ENCODE assay signal across 8 cellular contexts in the genomic region with DNA sequence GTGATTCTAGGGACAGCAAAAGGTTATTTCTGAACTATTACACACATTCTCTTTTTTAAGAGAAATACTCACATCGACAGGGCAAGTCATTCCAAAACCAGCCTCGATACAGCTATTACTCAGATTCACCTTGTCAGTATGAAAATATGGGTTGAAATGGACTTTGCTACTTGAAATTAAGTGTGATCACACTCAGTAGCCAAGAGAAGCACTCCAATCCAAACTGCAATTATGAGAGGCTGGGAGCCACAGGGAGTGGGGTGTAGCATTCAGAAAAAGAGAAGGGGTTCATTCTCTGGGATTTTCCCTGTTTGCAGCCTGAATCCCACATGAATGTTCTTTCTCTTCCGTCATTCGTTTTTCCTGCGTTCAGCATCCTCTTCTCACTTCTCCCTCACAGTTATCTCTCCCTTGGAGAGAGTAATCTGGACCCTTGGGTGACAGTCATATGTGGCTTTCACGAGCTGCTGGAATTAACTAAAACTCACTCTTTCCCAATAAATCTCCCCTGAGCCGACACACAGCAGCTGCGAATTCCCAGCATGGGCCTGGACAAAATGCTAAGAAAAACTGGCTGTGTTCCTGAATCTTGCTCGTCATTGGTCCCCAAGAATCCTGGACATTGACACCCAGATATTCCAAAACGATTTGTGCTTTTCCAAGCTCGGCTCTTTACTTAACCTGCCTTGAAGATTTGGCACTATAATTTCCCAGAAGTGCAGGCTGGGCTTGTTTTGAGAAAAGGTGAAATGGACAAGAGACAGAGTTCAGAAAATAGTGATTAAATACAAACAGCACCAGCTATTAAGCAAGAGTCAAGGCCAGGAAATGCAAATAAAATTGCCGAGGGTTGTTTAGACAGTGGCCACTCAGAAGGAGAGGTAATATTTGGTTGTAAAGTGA.
DNase-seq lines count a peak whose midpoint lies in the region; ATAC-seq lines count a peak whose summit lies in the region.

No MANE protein-coding gene starts in this region.

- peak overlapping the region in 7 of 8 donors; percentile 21 to 78 (median 63) for H3K4me3 Mint-ChIP-seq in naive B cell

- DNase-seq in CD1c-positive myeloid dendritic cell (ENCODE audit: extremely low spot score) (peak; percentile 62), naive B cell (no peak), NCI-H345 (lab: John Stamatoyannopoulos, UW) (no peak), RKO (ENCODE audit: low spot score) (no peak), NCI-H82 (lab: John Stamatoyannopoulos, UW) (no peak)
- peak in 1 of 2 donors; percentile 27 for DNase-seq in activated naive CD4-positive, alpha-beta T cell treated with anti-CD3 and anti-CD28 coated beads, Interleukin-2, amount 50 U/mL, for 72 hours (ENCODE audit: low spot score in 2 of 2)

- peaks cover 55 to 60% (median 57%) of the 10 kb centered on the region in 3 donors for H3K4me1 Mint-ChIP-seq in naive B cell

- no peaks in the 10 kb centered on the region for H3K27me3 Mint-ChIP-seq in naive B cell

- peak overlapping the region in 1 of 2 donors; percentile 95 for H3K27ac Mint-ChIP-seq in activated naive CD4-positive, alpha-beta T cell treated with anti-CD3 and anti-CD28 coated beads, Interleukin-2, amount 50 U/mL, for 72 hours
- H3K27ac Mint-ChIP-seq in naive B cell = peak overlapping the region; percentile 72 to 95 (median 90)

- H3K9me3 Mint-ChIP-seq in activated naive CD4-positive, alpha-beta T cell treated with anti-CD3 and anti-CD28 coated beads, Interleukin-2, amount 50 U/mL, for 72 hours = peaks cover 0 to 3% of the 10 kb centered on the region in 2 donors
- no peaks in the 10 kb centered on the region for H3K9me3 Mint-ChIP-seq in naive B cell

- peaks cover 7 to 10% of the 10 kb centered on the region in 2 donors for H3K36me3 Mint-ChIP-seq in activated naive CD4-positive, alpha-beta T cell treated with anti-CD3 and anti-CD28 coated beads, Interleukin-2, amount 50 U/mL, for 72 hours
- H3K36me3 Mint-ChIP-seq in naive B cell = no peaks in the 10 kb centered on the region

- ATAC-seq in GM19035 (IDR thresholded peaks at IDR 0.05; ENCODE audit: unreplicated experiment) = peak; percentile 63
- ATAC-seq in HG03159 (IDR thresholded peaks at IDR 0.05; ENCODE audit: unreplicated experiment) = peak; percentile 64
- ATAC-seq in activated naive CD4-positive, alpha-beta T cell treated with anti-CD3 and anti-CD28 coated beads, Interleukin-2, amount 50 U/mL, for 72 hours = peak; percentile 75 to 80
- ATAC-seq in naive B cell (ENCODE audit: low read depth in 2 of 2) = no peak

Comparison
In these comparisons a context has a peak if more than half of its experiments do, and no peak if none do; other contexts are left out.
1. ATAC-seq: peak in GM19035 (single experiment), HG03159 (single experiment) and activated naive CD4-positive, alpha-beta T cell treated with anti-CD3 and anti-CD28 coated beads, Interleukin-2, amount 50 U/mL, for 72 hours (2 of 2); none in naive B cell (0 of 2).